In genomic region chr6:156809446-156810178, GRCh38 we compare ENCODE assay signal across 14 cellular contexts. TPM values are rescaled to one million over a fixed set of nuclear protein-coding genes. Genes with fewer than 3 reads are reported as not detected.
DNase-seq lines count a peak whose midpoint lies in the region; FAIRE-seq and TF ChIP-seq lines count a peak whose summit lies in the region.
"Had no signal": no experiment of that assay in that cellular context is flagged by ENCODE, and none has a peak within 500 bp of the region (broad histone marks: within the 10 kb centered on the region; RNA-seq: fewer than 3 reads in every experiment).

No MANE protein-coding gene starts in this region.

- peak overlapping the region; percentile 83 for H3K23ac ChIP-seq in mesendoderm (ENCODE audit: low read length)

- TF ChIP-seq CTCF in A673 (conservative IDR thresholded peaks at IDR 0.05; ENCODE audit: low read depth, low read length) (no peak), GM20000 (IDR thresholded peaks at IDR 0.05; ENCODE audit: extremely low read depth, missing control alignments) (no peak), D721Med (IDR thresholded peaks at IDR 0.05; ENCODE audit: insufficient read depth, missing control alignments) (no peak)

- H2AK5ac ChIP-seq in mesendoderm (ENCODE audit: low read length), result no peak overlapping the region

- no peaks in the 10 kb centered on the region for H3K27me3 Mint-ChIP-seq in T-helper 2 cell treated with Interferon-gamma antibody and Interleukin-4, amounts not matched to agents 5 μg/mL and 100 μg/mL, for 36 hours (ENCODE audit: low read depth)
- H3K27me3 Mint-ChIP-seq in activated naive CD4-positive, alpha-beta T cell treated with anti-CD3 and anti-CD28 coated beads, Interleukin-2, amount 10 ng/mL, durations not matched to agents 7 days and 5 days, result no peaks in the 10 kb centered on the region

- H3K4me1 ChIP-seq in A673 (ENCODE audit: insufficient read depth, low read length, poor library complexity, severe bottlenecking) (peaks cover 31% of the 10 kb centered on the region), mesendoderm (ENCODE audit: control insufficient read depth, low read depth, low read length) (peaks cover 10% of the 10 kb centered on the region)

- CTCF ChIA-PET in A673 (lab: Charles Lee), result no interaction called here
- CTCF ChIA-PET in activated naive CD4-positive, alpha-beta T cell treated with anti-CD3 and anti-CD28 coated beads, Interleukin-2, amount 10 ng/mL, durations not matched to agents 7 days and 5 days (lab: Charles Lee), result no interaction called here

- peaks cover 35% of the 10 kb centered on the region for H3K4me1 Mint-ChIP-seq in T-helper 2 cell treated with Interferon-gamma antibody and Interleukin-4, amounts not matched to agents 5 μg/mL and 100 μg/mL, for 36 hours (ENCODE audit: low read depth)
- H3K4me1 Mint-ChIP-seq in activated naive CD4-positive, alpha-beta T cell treated with anti-CD3 and anti-CD28 coated beads, Interleukin-2, amount 10 ng/mL, durations not matched to agents 7 days and 5 days, result peaks cover 35% of the 10 kb centered on the region

- H3K79me1 ChIP-seq in mesendoderm (ENCODE audit: low read length), result peaks cover 21% of the 10 kb centered on the region

- no peak overlapping the region for H4K5ac ChIP-seq in mesendoderm (ENCODE audit: low read length)

- H3K27me3 ChIP-seq in A673 (replicated peaks; ENCODE audit: insufficient read depth, low read depth, low read length, poor library complexity) (no peaks in the 10 kb centered on the region), mesendoderm (ENCODE audit: insufficient read depth, low read length, poor library complexity) (no peaks in the 10 kb centered on the region)
- H3K27me3 ChIP-seq: dorsolateral prefrontal cortex, pancreas, transverse colon had no signal

- H3K4ac ChIP-seq in mesendoderm (ENCODE audit: low read depth, low read length), result no peak overlapping the region

- no peak overlapping the region for H3K18ac ChIP-seq in mesendoderm (ENCODE audit: low read length)

- peaks cover 80% of the 10 kb centered on the region for H3K79me2 ChIP-seq in mesendoderm (ENCODE audit: control insufficient read depth, insufficient read depth, low read length)

- H2BK5ac ChIP-seq in mesendoderm (ENCODE audit: low read length), result no peak overlapping the region

- H3K36me3 ChIP-seq in A673 (ENCODE audit: insufficient read depth, low read length, poor library complexity, severe bottlenecking) (no peaks in the 10 kb centered on the region), mesendoderm (ENCODE audit: control insufficient read depth, insufficient read depth, low read length) (no peaks in the 10 kb centered on the region)
- H3K36me3 ChIP-seq: pancreas, transverse colon had no signal

- peak overlapping the region; percentile 18 for H3K27ac ChIP-seq in A673 (ENCODE audit: low read depth, low read length, poor library complexity, severe bottlenecking)
- H3K27ac ChIP-seq in mesendoderm (ENCODE audit: low read depth, low read length), result no peak overlapping the region
- H3K27ac ChIP-seq: pancreas, WERI-Rb-1 had no signal

- peaks cover 4% of the 10 kb centered on the region for H3K9me3 Mint-ChIP-seq in T-helper 2 cell treated with Interferon-gamma antibody and Interleukin-4, amounts not matched to agents 5 μg/mL and 100 μg/mL, for 36 hours
- peaks cover 1% of the 10 kb centered on the region for H3K9me3 Mint-ChIP-seq in activated naive CD4-positive, alpha-beta T cell treated with anti-CD3 and anti-CD28 coated beads, Interleukin-2, amount 10 ng/mL, durations not matched to agents 7 days and 5 days

- no peak overlapping the region for H4K8ac ChIP-seq in mesendoderm (ENCODE audit: low read depth, low read length)

- no peak overlapping the region for H2BK15ac ChIP-seq in mesendoderm (replicated peaks; ENCODE audit: low read depth)

- no CpG with 5 or more reads among the region's 2 CpGs for WGBS in mesendoderm (ENCODE audit: extremely low coverage, insufficient coverage, low lambda C conversion rate)

- POLR2A ChIA-PET in A673 (lab: Charles Lee; ENCODE audit: low non-redundant PET), result no interaction called here

- no peak overlapping the region for H2BK120ac ChIP-seq in mesendoderm (ENCODE audit: low read depth, low read length)

- DNase-seq in A673 (ENCODE audit: low spot score), result no peak
- no peak for DNase-seq in GM18507 (ENCODE audit: extremely low spot score, insufficient read length, low read depth)
- no peak for DNase-seq in T-helper 2 cell treated with Interferon-gamma antibody and Interleukin-4, amounts not matched to agents 5 μg/mL and 100 μg/mL, for 36 hours (ENCODE audit: low spot score)
- no peak for DNase-seq in mesendoderm
- no peak for DNase-seq in RPMI8226
- DNase-seq in GM20000 (ENCODE audit: low spot score), result no peak
- no peak for DNase-seq in activated naive CD4-positive, alpha-beta T cell treated with anti-CD3 and anti-CD28 coated beads, Interleukin-2, amount 10 ng/mL, durations not matched to agents 7 days and 5 days
- no peak for DNase-seq in D721Med (ENCODE audit: insufficient read length, low spot score)
- DNase-seq: dorsolateral prefrontal cortex; GOT3; pancreas; stimulated activated CD4-positive, alpha-beta T cell treated with anti-CD3 and anti-CD28 coated beads, Interleukin-15, amount 100 ng/mL, for 24 hours; transverse colon; WERI-Rb-1 had no signal

- no TSS peak for BruUV-seq in A673 (replicated peaks; lab: Mats Ljungman, UMichigan)

- no peak overlapping the region for H3K4me2 ChIP-seq in mesendoderm (ENCODE audit: low read length)

- no peaks in the 10 kb centered on the region for H3K9me3 ChIP-seq in A673 (ENCODE audit: low read depth, low read length, poor library complexity, severe bottlenecking)
- H3K9me3 ChIP-seq: pancreas, transverse colon had no signal

- peak overlapping the region; percentile 13 for H3K4me3 Mint-ChIP-seq in T-helper 2 cell treated with Interferon-gamma antibody and Interleukin-4, amounts not matched to agents 5 μg/mL and 100 μg/mL, for 36 hours
- no peak overlapping the region for H3K4me3 Mint-ChIP-seq in activated naive CD4-positive, alpha-beta T cell treated with anti-CD3 and anti-CD28 coated beads, Interleukin-2, amount 10 ng/mL, durations not matched to agents 7 days and 5 days

- no peak overlapping the region for H3K9ac ChIP-seq in mesendoderm (ENCODE audit: low read length)

- no peak overlapping the region for H3K56ac ChIP-seq in mesendoderm (ENCODE audit: low read length)

- FAIRE-seq in GM18507 (lab: Jason Lieb, UNC), result peak; percentile 53
- FAIRE-seq in D721Med (lab: Jason Lieb, UNC), result no peak
- FAIRE-seq: pancreas had no signal

- no peak overlapping the region for H3K4me3 ChIP-seq in A673 (ENCODE audit: low read depth, low read length, poor library complexity, severe bottlenecking)
- H3K4me3 ChIP-seq in mesendoderm (ENCODE audit: low read length), result no peak overlapping the region
- H3K4me3 ChIP-seq: pancreas, transverse colon had no signal

- no peak overlapping the region for H3K27ac Mint-ChIP-seq in T-helper 2 cell treated with Interferon-gamma antibody and Interleukin-4, amounts not matched to agents 5 μg/mL and 100 μg/mL, for 36 hours
- no peak overlapping the region for H3K27ac Mint-ChIP-seq in activated naive CD4-positive, alpha-beta T cell treated with anti-CD3 and anti-CD28 coated beads, Interleukin-2, amount 10 ng/mL, durations not matched to agents 7 days and 5 days

- intact Hi-C loops in A673 (cut with micrococcal nuclease; ENCODE audit: unreplicated experiment), result no loop called here

- H3K36me3 Mint-ChIP-seq in T-helper 2 cell treated with Interferon-gamma antibody and Interleukin-4, amounts not matched to agents 5 μg/mL and 100 μg/mL, for 36 hours (ENCODE audit: low read depth), result peaks cover 10% of the 10 kb centered on the region
- peaks cover 7% of the 10 kb centered on the region for H3K36me3 Mint-ChIP-seq in activated naive CD4-positive, alpha-beta T cell treated with anti-CD3 and anti-CD28 coated beads, Interleukin-2, amount 10 ng/mL, durations not matched to agents 7 days and 5 days

RNA-seq across cellular contexts. Expression of gene ARID1B, which starts 32.4 kb away (rescaled TPM):
- 78.5 and 86.3 TPM in 2 replicates for total RNA-seq in A673 (2021)
- 43.9 TPM for polyA plus RNA-seq in mesendoderm (2013, experiment 1 of 2)
- 42.1 TPM for polyA plus RNA-seq in mesendoderm (2013, experiment 2 of 2)
